Comparison of ENCODE assay signal across 19 cellular contexts in the genomic region with DNA sequence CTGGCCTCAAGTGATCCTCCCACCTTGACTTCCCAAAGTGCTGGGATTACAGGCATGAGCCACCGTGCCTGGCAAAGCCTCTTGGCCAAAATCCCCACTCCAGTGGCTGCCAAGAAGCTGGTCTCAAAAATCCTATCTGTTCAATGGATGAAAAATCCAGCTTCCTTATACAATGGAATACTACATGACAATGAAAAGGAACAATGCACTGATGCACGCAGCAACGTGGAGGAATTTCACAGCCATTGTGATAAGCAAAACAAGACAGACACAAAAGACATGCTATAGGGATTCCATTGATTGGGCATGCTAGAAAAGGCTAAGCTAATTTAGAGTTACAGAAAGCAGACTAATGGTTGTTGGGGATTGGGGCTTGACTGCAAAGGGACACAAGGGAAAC.
"Had no signal": no experiment of that assay in that cellular context is flagged by ENCODE, and none has a peak within 500 bp of the region (broad histone marks: within the 10 kb centered on the region; RNA-seq: fewer than 3 reads in every experiment).

No MANE protein-coding gene starts in this region.

- H3K9me3 ChIP-seq: neutrophil, pancreas, prostate gland, right atrium auricular region, spleen, suprapubic skin, testis, tibial artery, transverse colon, vagina had no signal

- H3K4me3 ChIP-seq: pancreas, prostate gland, right atrium auricular region, skin epidermis, smooth muscle cell, spleen, suprapubic skin, testis, tibial artery, transverse colon, vagina had no signal

- H3K4me3 Mint-ChIP-seq: natural killer cell treated with Interleukin-12 subunit alpha and Interleukin-12 subunit beta and Interleukin-15 and Interleukin-18, amount 100 ng/mL, for 72 hours; nephron progenitor cell; neural crest cell; stimulated activated memory B cell treated with anti-CD40 and anti-IgM and Interleukin-4, amounts not matched to agents 10 μg/mL and 1 μg/mL and 100 μg/mL, for 72 hours; stimulated activated naive CD8-positive, alpha-beta T cell treated with anti-CD3 and anti-CD28 coated beads, Interleukin-15, Interleukin-2, amounts not matched to agents 100 ng/mL and 50 ng/mL, for 24 hours; type B pancreatic cell had no signal

- H3K27me3 ChIP-seq: pancreas, right atrium auricular region, testis, tibial artery, transverse colon, vagina had no signal

- H3K27ac ChIP-seq: neutrophil, pancreas, prostate gland, right atrium auricular region, spleen, suprapubic skin, testis, tibial artery, transverse colon had no signal

- H3K36me3 Mint-ChIP-seq: naive thymus-derived CD8-positive, alpha-beta T cell; natural killer cell treated with Interleukin-12 subunit alpha and Interleukin-12 subunit beta and Interleukin-15 and Interleukin-18, amount 100 ng/mL, for 72 hours; stimulated activated memory B cell treated with anti-CD40 and anti-IgM and Interleukin-4, amounts not matched to agents 10 μg/mL and 1 μg/mL and 100 μg/mL, for 72 hours; type B pancreatic cell had no signal

- H3K9me3 Mint-ChIP-seq: naive thymus-derived CD8-positive, alpha-beta T cell; natural killer cell treated with Interleukin-12 subunit alpha and Interleukin-12 subunit beta and Interleukin-15 and Interleukin-18, amount 100 ng/mL, for 72 hours; nephron progenitor cell; neural crest cell; stimulated activated naive CD8-positive, alpha-beta T cell treated with anti-CD3 and anti-CD28 coated beads, Interleukin-15, Interleukin-2, amounts not matched to agents 100 ng/mL and 50 ng/mL, for 24 hours; type B pancreatic cell had no signal

- H3K27ac Mint-ChIP-seq: natural killer cell treated with Interleukin-12 subunit alpha and Interleukin-12 subunit beta and Interleukin-15 and Interleukin-18, amount 100 ng/mL, for 72 hours; nephron progenitor cell; stimulated activated memory B cell treated with anti-CD40 and anti-IgM and Interleukin-4, amounts not matched to agents 10 μg/mL and 1 μg/mL and 100 μg/mL, for 72 hours; stimulated activated naive CD8-positive, alpha-beta T cell treated with anti-CD3 and anti-CD28 coated beads, Interleukin-15, Interleukin-2, amounts not matched to agents 100 ng/mL and 50 ng/mL, for 24 hours; type B pancreatic cell had no signal

- DNase-seq: spleen had no signal

- H3K4me2 ChIP-seq: smooth muscle cell had no signal

- H3K36me3 ChIP-seq: neutrophil, pancreas, prostate gland, right atrium auricular region, spleen, suprapubic skin, tibial artery, transverse colon, vagina had no signal

- H3K4me1 ChIP-seq: pancreas, prostate gland, right atrium auricular region, testis had no signal
